8 cellular contexts compared by ENCODE assay signal in the genomic region with DNA sequence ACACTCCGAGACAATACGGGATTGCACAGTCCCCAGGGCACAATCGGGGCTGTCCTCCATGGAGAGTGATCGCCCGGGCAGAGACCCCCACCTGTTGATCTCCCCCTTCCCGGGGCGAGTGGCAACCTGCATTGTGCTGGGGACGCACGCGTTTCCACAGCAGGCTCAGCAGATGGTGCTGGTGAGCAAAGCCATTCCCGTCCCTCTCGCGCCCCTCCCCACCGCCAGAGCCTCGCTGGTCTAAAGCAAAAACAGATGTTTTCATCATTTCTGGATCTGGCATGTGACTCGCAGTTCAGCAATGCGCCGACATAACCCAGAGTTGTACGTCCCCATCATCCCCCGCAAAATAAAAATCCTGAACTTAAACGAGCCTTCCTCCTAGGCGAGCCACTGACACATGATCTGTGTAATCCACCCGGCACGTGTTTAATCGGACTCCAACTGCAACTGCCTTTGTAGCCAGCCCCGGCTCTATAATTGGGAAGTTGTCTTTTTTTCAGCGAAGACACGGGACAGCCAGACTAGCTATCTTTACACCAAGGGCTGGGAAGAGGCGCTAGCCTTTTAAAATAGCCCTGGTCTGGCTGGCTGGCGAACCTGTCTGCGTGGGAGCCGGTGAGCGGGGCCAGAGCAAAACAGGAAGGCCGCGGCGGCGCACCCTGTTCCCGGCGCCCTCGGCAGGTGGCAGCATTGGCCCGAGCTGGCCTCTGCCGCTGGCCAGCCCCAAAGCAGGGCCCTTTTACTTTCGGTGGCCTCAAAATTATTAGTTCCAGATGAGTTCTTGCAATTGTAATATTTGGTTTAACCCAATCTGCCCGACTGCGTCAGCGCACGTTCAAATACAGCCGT.
A peak's percentile ranks its signal among the peaks of the same experiment; 100 is the strongest.
DNase-seq lines count a peak whose midpoint lies in the region; ATAC-seq, FAIRE-seq and TF ChIP-seq lines count a peak whose summit lies in the region.

No MANE protein-coding gene starts in this region.

- intact Hi-C loops in mammary epithelial cell (cut with micrococcal nuclease) = loop anchor here (1.0 to 10.0 kb wide), 8 partner anchors 217 to 850 kb away; no protein-coding TSS in a partner anchor

- no peaks in the 10 kb centered on the region for H3K36me3 ChIP-seq in mammary epithelial cell (ENCODE audit: insufficient read depth, low read length)

- peak; percentile 87 for DNase-seq in 8988T
- peak; percentile 81 for DNase-seq in GM18507 (ENCODE audit: extremely low spot score, insufficient read length, low read depth)
- DNase-seq in NCI-H2107 treated with DMSO at 0.1 percent for 48 hours (lab: John Stamatoyannopoulos, UW; ENCODE audit: unreplicated experiment) = peak; percentile 46
- peak; percentile 73 for DNase-seq in mammary epithelial cell
- DNase-seq in iPS-NIHi7 (ENCODE audit: extremely low spot score) = peak; percentile 93

- no peaks in the 10 kb centered on the region for H3K79me2 ChIP-seq in mammary epithelial cell (ENCODE audit: insufficient read depth, low read length)

- ATAC-seq in HG03039 (IDR thresholded peaks at IDR 0.05; ENCODE audit: unreplicated experiment) = peak; percentile 79

- peaks cover 20% of the 10 kb centered on the region for H3K4me1 ChIP-seq in mammary epithelial cell (ENCODE audit: insufficient read depth, low read length)

- H3K4me3 ChIP-seq in WI38 (ENCODE audit: low read depth, low read length) (peak overlapping the region; percentile 58), mammary epithelial cell (replicated peaks in 1 of 3; ENCODE audit: insufficient read depth in 1 of 3, low read depth in 2 of 3, low read length in 3 of 3) (peak overlapping the region; percentile 45 to 59 (median 56)), skin epidermis (peak overlapping the region; percentile 20 to 41 (median 26))

- CTCF ChIA-PET in mammary epithelial cell (lab: Charles Lee; ENCODE audit: low non-redundant PET) = interaction anchor here (0.7 to 1.4 kb wide), 3 partner anchors 444 to 837 kb away, joined by 3 to 13 read pairs (median 4); no protein-coding TSS in a partner anchor

- peak overlapping the region; percentile 93 for H2AFZ ChIP-seq in mammary epithelial cell (ENCODE audit: low read depth, low read length)

- H3K27ac ChIP-seq in mammary epithelial cell (ENCODE audit: insufficient read depth, low read depth, low read length) (peak overlapping the region; percentile 58), skin epidermis (peak overlapping the region in 20 of 21 experiments; percentile 51 to 89 (median 77))

- peak; percentile 79 for FAIRE-seq in GM18507 (lab: Jason Lieb, UNC)

- H3K27me3 ChIP-seq in mammary epithelial cell (ENCODE audit: insufficient read depth, low read length) = no peaks in the 10 kb centered on the region

- in situ Hi-C loops in mammary epithelial cell (cut with MboI; ENCODE audit: low sequenced_read_pairs in 2 of 2) = loop anchor here (5.0 to 10.0 kb wide), 5 partner anchors 439 to 852 kb away; no protein-coding TSS in a partner anchor

- TF ChIP-seq CTCF in WI38 (IDR thresholded peaks at IDR 0.05; ENCODE audit: low read depth, low read length) = peak; percentile 87
- TF ChIP-seq CTCF in mammary epithelial cell (conservative IDR thresholded peaks at IDR 0.05 in 1 of 2, IDR thresholded peaks at IDR 0.05 in 1 of 2; ENCODE audit: extremely low read depth in 1 of 2, insufficient read depth in 1 of 2, low read depth in 1 of 2, low read length in 2 of 2) = peak; percentile 77 to 97

- no peaks in the 10 kb centered on the region for H3K9me3 ChIP-seq in mammary epithelial cell (replicated peaks; ENCODE audit: insufficient read depth, low read length)

- BruUV-seq in mammary epithelial cell (replicated peaks; lab: Mats Ljungman, UMichigan) = no TSS peak

- 2% methylated on average over 44 of the region's 48 CpGs for WGBS in mammary epithelial cell (ENCODE audit: low coverage, missing lambda C conversion rate)

- dilution Hi-C loops in mammary epithelial cell (cut with HindIII; ENCODE audit: low sequenced_read_pairs) = no loop called here

- H3K9ac ChIP-seq in mammary epithelial cell (ENCODE audit: insufficient read depth, low read length) = peak overlapping the region; percentile 71

- no peaks in the 10 kb centered on the region for H4K20me1 ChIP-seq in mammary epithelial cell (ENCODE audit: insufficient read depth, low read length)

- H3K4me2 ChIP-seq in mammary epithelial cell (ENCODE audit: insufficient read depth, low read depth, low read length) = peak overlapping the region; percentile 95

Comparison
In these comparisons a context has a peak if more than half of its experiments do, and no peak if none do; other contexts are left out.
1. Peak in every context shown above with its lines: DNase-seq, ATAC-seq, H3K4me3 ChIP-seq and H3K27ac ChIP-seq.